1 cellular context compared by ENCODE assay signal in genomic region chr20:4740774-4741431, GRCh38.
TF ChIP-seq lines count a peak whose summit lies in the region.

No MANE protein-coding gene starts in this region.

TF ChIP-seq in HEK293, 187 proteins besides CTCF, POLR2A, EP300 and RAD21 (continued from another document):
- no peak for TF ChIP-seq PATZ1 (tag by site-specific recombination; IDR thresholded peaks at IDR 0.05)
- no peak for TF ChIP-seq ELK4 (IDR thresholded peaks at IDR 0.05; ENCODE audit: borderline replicate concordance, low read depth, low read length)
- no peak for TF ChIP-seq ZBTB1 (tag by site-specific recombination; IDR thresholded peaks at IDR 0.05)
- no peak for TF ChIP-seq ZNF394 (tag by site-specific recombination; IDR thresholded peaks at IDR 0.05; ENCODE audit: borderline replicate concordance)
- no peak for TF ChIP-seq PRDM6 (tag by site-specific recombination; IDR thresholded peaks at IDR 0.05)
- no peak for TF ChIP-seq ZNF202 (tag by site-specific recombination; IDR thresholded peaks at IDR 0.05; ENCODE audit: borderline replicate concordance)
- TF ChIP-seq EGR2 (tag by site-specific recombination; IDR thresholded peaks at IDR 0.05; ENCODE audit: low read depth), result no peak
- no peak for TF ChIP-seq REPIN1 (tag by site-specific recombination; IDR thresholded peaks at IDR 0.05; ENCODE audit: low read depth)
- no peak for TF ChIP-seq ZNF157 (tag by site-specific recombination; IDR thresholded peaks at IDR 0.05)
